In the genomic region with DNA sequence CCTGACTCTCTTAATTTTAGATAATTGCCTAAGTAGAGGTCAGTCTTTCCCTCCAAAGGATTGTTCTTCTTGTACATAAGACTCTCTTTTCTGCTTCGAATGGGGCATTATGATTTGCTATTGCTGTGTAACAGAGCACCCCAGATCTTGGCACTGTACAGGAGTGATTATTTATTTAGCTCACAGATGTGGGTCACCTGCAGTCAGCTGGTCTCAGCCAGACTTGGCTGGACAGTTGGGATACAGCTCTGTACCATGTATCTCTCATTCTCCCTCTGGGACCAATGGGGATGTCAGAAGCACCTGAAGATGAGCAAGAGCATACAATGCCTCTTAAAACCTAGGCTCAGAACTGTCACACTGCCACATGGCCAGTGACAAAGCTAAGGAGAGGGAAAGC, we compare ENCODE assay signal across 35 cellular contexts. TPM values are rescaled to one million over a fixed set of nuclear protein-coding genes. Genes with fewer than 3 reads are reported as not detected.
"Had no signal": no experiment of that assay in that cellular context is flagged by ENCODE, and none has a peak within 500 bp of the region (broad histone marks: within the 10 kb centered on the region; RNA-seq: fewer than 3 reads in every experiment).

No MANE protein-coding gene starts in this region.

- H3K36me3 ChIP-seq: adrenal gland, brain microvascular endothelial cell, breast epithelium had no signal

- ATAC-seq: activated CD8-positive, alpha-beta T cell treated with anti-CD3 and anti-CD28 coated beads for 36 hours; activated naive CD4-positive, alpha-beta T cell treated with anti-CD3 and anti-CD28 coated beads, Interleukin-2, amount 50 U/mL, for 72 hours; activated T-cell treated with anti-CD3 and anti-CD28 coated beads, Interleukin-2, amount 50 U/mL, for 4 hours; activated T-cell treated with anti-CD3 and anti-CD28 coated beads, Interleukin-2, amount 50 U/mL, for 72 hours; activated T-helper 17 cell treated with anti-CD3 and anti-CD28 coated beads, Interleukin-2, amount 50 U/mL, for 72 hours; body of pancreas had no signal

- H3K4me3 ChIP-seq: adrenal gland, body of pancreas, breast epithelium had no signal

- FAIRE-seq: astrocyte, TTC549 had no signal

- H3K9me3 ChIP-seq: adrenal gland, breast epithelium had no signal

- H3K4me1 ChIP-seq: body of pancreas, breast epithelium had no signal

- H3K27ac ChIP-seq: adrenal gland, body of pancreas, brain microvascular endothelial cell, breast epithelium, VCaP had no signal

- H3K27me3 ChIP-seq: adrenal gland, body of pancreas, brain microvascular endothelial cell, breast epithelium had no signal

- DNase-seq: activated B cell treated with CpG ODN at 0.5 μM for 24 hours; activated CD4-positive, alpha-beta memory T cell treated with anti-CD3 and anti-CD28 coated beads for 36 hours; activated CD4-positive, alpha-beta T cell treated with anti-CD3 and anti-CD28 coated beads for 4 hours; activated CD4-positive, alpha-beta T cell treated with anti-CD3 and anti-CD28 coated beads, Interleukin-2, amount 10 ng/mL, durations not matched to agents 24 days and 14 days; activated CD4-positive, alpha-beta T cell treated with anti-CD3 and anti-CD28 coated beads, Interleukin-2, amount 50 U/mL, for 1 hour; activated CD4-positive, alpha-beta T cell treated with anti-CD3 and anti-CD28 coated beads, Interleukin-2, amount 50 U/mL, for 4 hours; activated CD4-positive, CD25-positive, alpha-beta regulatory T cell treated with anti-CD3 and anti-CD28 coated beads, Interleukin-2, amount 50 U/mL, for 72 hours; activated CD8-positive, alpha-beta memory T cell treated with anti-CD3 and anti-CD28 coated beads, Interleukin-2, amount 50 U/mL, for 4 hours; activated CD8-positive, alpha-beta T cell treated with anti-CD3 and anti-CD28 coated beads for 36 hours; activated gamma-delta T cell treated with Interleukin-2 at 50 U/mL for 16 hours; activated naive CD4-positive, alpha-beta T cell; activated naive CD4-positive, alpha-beta T cell treated with anti-CD3 and anti-CD28 coated beads for 36 hours; activated naive CD4-positive, alpha-beta T cell treated with anti-CD3 and anti-CD28 coated beads, Interleukin-2, amount 50 U/mL, for 16 hours; activated naive CD8-positive, alpha-beta T cell treated with anti-CD3 and anti-CD28 coated beads for 36 hours; activated T-cell treated with anti-CD3 and anti-CD28 coated beads for 4 hours; activated T-cell treated with anti-CD3 and anti-CD28 coated beads, Interleukin-2, amount 50 U/mL, for 1 hour; activated T-cell treated with anti-CD3 and anti-CD28 coated beads, Interleukin-2, amount 50 U/mL, for 4 hours; activated T-cell treated with anti-CD3 and anti-CD28 coated beads, Interleukin-2, amount 50 U/mL, for 72 hours; adrenal gland; amniotic stem cell; aorta; body of pancreas; brain microvascular endothelial cell; central memory CD4-positive, alpha-beta T cell; T-helper 1 cell; T-helper 2 cell; T-helper 9 cell had no signal

RNA-seq across cellular contexts. Expression of a gene that starts 23.4 kb away (rescaled TPM):
- total RNA-seq: activated CD4-positive, alpha-beta memory T cell treated with anti-CD3 and anti-CD28 coated beads for 36 hours; activated CD4-positive, alpha-beta T cell treated with anti-CD3 and anti-CD28 coated beads, Interleukin-2, amount 10 ng/mL, durations not matched to agents 24 days and 14 days; activated CD8-positive, alpha-beta memory T cell treated with anti-CD3 and anti-CD28 coated beads for 36 hours; activated CD8-positive, alpha-beta T cell treated with anti-CD3 and anti-CD28 coated beads for 36 hours; activated naive CD4-positive, alpha-beta T cell treated with anti-CD3 and anti-CD28 coated beads for 36 hours; activated naive CD4-positive, alpha-beta T cell treated with anti-CD3 and anti-CD28 coated beads, Interleukin-2, amount 50 U/mL, for 72 hours; activated naive CD8-positive, alpha-beta T cell treated with anti-CD3 and anti-CD28 coated beads for 36 hours; activated T-cell treated with anti-CD3 and anti-CD28 coated beads, Interleukin-2, amount 50 U/mL, for 4 hours; activated T-cell treated with anti-CD3 and anti-CD28 coated beads, Interleukin-2, amount 50 U/mL, for 72 hours; activated T-helper 1 cell treated with anti-CD3 and anti-CD28 coated beads, Interleukin-12 subunit alpha, Interleukin-12 subunit beta, Interleukin-2, Interleukin-4 antibody, amounts not matched to agents 30 ng/mL and 10 ng/mL and 1 ng/mL, durations not matched to agents 14 hours and 24 hours and 36 hours; activated T-helper 17 cell treated with anti-CD3 and anti-CD28 coated beads, Interleukin-2, amount 50 U/mL, for 72 hours had no signal
